ENCODE assay signal across 8 cellular contexts in genomic region chr19:14479985-14480694, GRCh38. TPM values are rescaled to one million over a fixed set of nuclear protein-coding genes. Genes with fewer than 3 reads are reported as not detected.
DNase-seq lines count a peak whose midpoint lies in the region; TF ChIP-seq lines count a peak whose summit lies in the region.

No MANE protein-coding gene starts in this region.

- H3K27me3 Mint-ChIP-seq in activated T-helper 1 cell treated with anti-CD3 and anti-CD28 coated beads, Interleukin-12 subunit alpha, Interleukin-12 subunit beta, Interleukin-2, Interleukin-4 antibody, amounts not matched to agents 30 ng/mL and 10 ng/mL and 1 ng/mL, durations not matched to agents 14 hours and 24 hours and 36 hours (ENCODE audit: insufficient read depth), result peaks cover 3% of the 10 kb centered on the region

- H3K4me1 ChIP-seq in OCI-LY1 (ENCODE audit: insufficient read depth, low read length, severe bottlenecking), result peaks cover 7% of the 10 kb centered on the region

- intact Hi-C loops in activated T-helper 1 cell treated with anti-CD3 and anti-CD28 coated beads, Interleukin-12 subunit alpha, Interleukin-12 subunit beta, Interleukin-2, Interleukin-4 antibody, amounts not matched to agents 30 ng/mL and 10 ng/mL and 1 ng/mL, durations not matched to agents 14 hours and 24 hours and 36 hours (cut with micrococcal nuclease), result loop anchor here (5.0 kb wide), 1 partner anchor 343 kb away; the partner anchor contains the start of gene ASF1B

- no peaks in the 10 kb centered on the region for H3K9me3 ChIP-seq in OCI-LY1 (ENCODE audit: low read length)

- TF ChIP-seq CTCF in GM12864 (IDR thresholded peaks at IDR 0.05; ENCODE audit: low read depth, low read length, missing control alignments), result peak; percentile 96
- TF ChIP-seq CTCF in OCI-LY1 (IDR thresholded peaks at IDR 0.05; ENCODE audit: low read length), result peak; percentile 93
- TF ChIP-seq CTCF in retinal pigment epithelial cell (conservative IDR thresholded peaks at IDR 0.05; ENCODE audit: low read depth, low read length), result peak; percentile 80

- no peaks in the 10 kb centered on the region for H4K20me1 ChIP-seq in OCI-LY1 (ENCODE audit: insufficient read depth, low read length)

- peaks cover 22% of the 10 kb centered on the region for H3K36me3 ChIP-seq in OCI-LY1 (ENCODE audit: insufficient read depth, low read length)

- peaks cover 17% of the 10 kb centered on the region for H3K4me1 Mint-ChIP-seq in activated T-helper 1 cell treated with anti-CD3 and anti-CD28 coated beads, Interleukin-12 subunit alpha, Interleukin-12 subunit beta, Interleukin-2, Interleukin-4 antibody, amounts not matched to agents 30 ng/mL and 10 ng/mL and 1 ng/mL, durations not matched to agents 14 hours and 24 hours and 36 hours (ENCODE audit: low read depth)

- peaks cover 6% of the 10 kb centered on the region; the same call in 1 of the 2 replicates for H3K27me3 ChIP-seq in OCI-LY1 (ENCODE audit: insufficient read depth, low read length)

- no peaks in the 10 kb centered on the region for H3F3A ChIP-seq in OCI-LY1 (ENCODE audit: insufficient read depth, low read length)

- H3K79me2 ChIP-seq in OCI-LY1 (ENCODE audit: insufficient read depth, low read length), result no peaks in the 10 kb centered on the region

- no peak overlapping the region for H3K4me3 Mint-ChIP-seq in activated T-helper 1 cell treated with anti-CD3 and anti-CD28 coated beads, Interleukin-12 subunit alpha, Interleukin-12 subunit beta, Interleukin-2, Interleukin-4 antibody, amounts not matched to agents 30 ng/mL and 10 ng/mL and 1 ng/mL, durations not matched to agents 14 hours and 24 hours and 36 hours

- no peak for DNase-seq in GM12864 (ENCODE audit: low read depth)
- peak; percentile 70 for DNase-seq in activated T-helper 1 cell treated with anti-CD3 and anti-CD28 coated beads, Interleukin-12 subunit alpha, Interleukin-12 subunit beta, Interleukin-2, Interleukin-4 antibody, amounts not matched to agents 30 ng/mL and 10 ng/mL and 1 ng/mL, durations not matched to agents 14 hours and 24 hours and 36 hours (ENCODE audit: low spot score)
- DNase-seq in glomerular visceral epithelial cell (ENCODE audit: extremely low spot score), result peak; percentile 36
- DNase-seq in retinal pigment epithelial cell (ENCODE audit: low read depth), result no peak
- no peak for DNase-seq in SW 1271 (lab: John Stamatoyannopoulos, UW)
- no peak for DNase-seq in middle frontal gyrus (ENCODE audit: extremely low spot score, low spot score)
- DNase-seq in NCI-H774 (lab: John Stamatoyannopoulos, UW), result no peak

- H3K36me3 Mint-ChIP-seq in activated T-helper 1 cell treated with anti-CD3 and anti-CD28 coated beads, Interleukin-12 subunit alpha, Interleukin-12 subunit beta, Interleukin-2, Interleukin-4 antibody, amounts not matched to agents 30 ng/mL and 10 ng/mL and 1 ng/mL, durations not matched to agents 14 hours and 24 hours and 36 hours (ENCODE audit: low read depth), result no peaks in the 10 kb centered on the region

- H2AFZ ChIP-seq in OCI-LY1 (ENCODE audit: low read length), result no peak overlapping the region

- no peak overlapping the region for H3K27ac ChIP-seq in OCI-LY1 (ENCODE audit: low read depth, low read length, poor library complexity, severe bottlenecking)

- H3K27ac Mint-ChIP-seq in activated T-helper 1 cell treated with anti-CD3 and anti-CD28 coated beads, Interleukin-12 subunit alpha, Interleukin-12 subunit beta, Interleukin-2, Interleukin-4 antibody, amounts not matched to agents 30 ng/mL and 10 ng/mL and 1 ng/mL, durations not matched to agents 14 hours and 24 hours and 36 hours, result no peak overlapping the region

- no peak overlapping the region for H3K9ac ChIP-seq in OCI-LY1 (ENCODE audit: low read length)

- peak overlapping the region; percentile 61 for H3K4me2 ChIP-seq in OCI-LY1 (ENCODE audit: low read length)

- peak overlapping the region; percentile 28; the same call in 1 of the 2 replicates for H3K4me3 ChIP-seq in GM12864 (ENCODE audit: low read depth, low read length)
- peak overlapping the region; percentile 36 for H3K4me3 ChIP-seq in OCI-LY1 (ENCODE audit: low read depth, low read length, poor library complexity, severe bottlenecking)
- H3K4me3 ChIP-seq in retinal pigment epithelial cell (ENCODE audit: low read length), result no peak overlapping the region

- no peaks in the 10 kb centered on the region for H3K9me3 Mint-ChIP-seq in activated T-helper 1 cell treated with anti-CD3 and anti-CD28 coated beads, Interleukin-12 subunit alpha, Interleukin-12 subunit beta, Interleukin-2, Interleukin-4 antibody, amounts not matched to agents 30 ng/mL and 10 ng/mL and 1 ng/mL, durations not matched to agents 14 hours and 24 hours and 36 hours

- no peaks in the 10 kb centered on the region for H3K9me2 ChIP-seq in OCI-LY1 (ENCODE audit: low read depth, low read length)

RNA-seq across cellular contexts. Expression of gene PTGER1, which starts 5.0 kb away (rescaled TPM):
- 0.44 and 0.78 TPM in 2 replicates for total RNA-seq in activated T-helper 1 cell treated with anti-CD3 and anti-CD28 coated beads, Interleukin-12 subunit alpha, Interleukin-12 subunit beta, Interleukin-2, Interleukin-4 antibody, amounts not matched to agents 30 ng/mL and 10 ng/mL and 1 ng/mL, durations not matched to agents 14 hours and 24 hours and 36 hours

RNA-seq across cellular contexts. Expression of gene GIPC1, which starts 15.8 kb away (rescaled TPM):
- 42.9 and 43.7 TPM in 2 replicates for total RNA-seq in activated T-helper 1 cell treated with anti-CD3 and anti-CD28 coated beads, Interleukin-12 subunit alpha, Interleukin-12 subunit beta, Interleukin-2, Interleukin-4 antibody, amounts not matched to agents 30 ng/mL and 10 ng/mL and 1 ng/mL, durations not matched to agents 14 hours and 24 hours and 36 hours

RNA-seq across cellular contexts. Expression of gene DNAJB1, which starts 38.1 kb away (rescaled TPM):
- 104 and 120 TPM in 2 replicates for total RNA-seq in activated T-helper 1 cell treated with anti-CD3 and anti-CD28 coated beads, Interleukin-12 subunit alpha, Interleukin-12 subunit beta, Interleukin-2, Interleukin-4 antibody, amounts not matched to agents 30 ng/mL and 10 ng/mL and 1 ng/mL, durations not matched to agents 14 hours and 24 hours and 36 hours

RNA-seq across cellular contexts. Expression of gene PKN1, which starts 47.0 kb away (rescaled TPM):
- total RNA-seq in activated T-helper 1 cell treated with anti-CD3 and anti-CD28 coated beads, Interleukin-12 subunit alpha, Interleukin-12 subunit beta, Interleukin-2, Interleukin-4 antibody, amounts not matched to agents 30 ng/mL and 10 ng/mL and 1 ng/mL, durations not matched to agents 14 hours and 24 hours and 36 hours, result 151 and 180 TPM in 2 replicates

RNA-seq across cellular contexts. Expression of gene TECR, which starts 49.3 kb away (rescaled TPM):
- total RNA-seq in activated T-helper 1 cell treated with anti-CD3 and anti-CD28 coated beads, Interleukin-12 subunit alpha, Interleukin-12 subunit beta, Interleukin-2, Interleukin-4 antibody, amounts not matched to agents 30 ng/mL and 10 ng/mL and 1 ng/mL, durations not matched to agents 14 hours and 24 hours and 36 hours, result 110 and 120 TPM in 2 replicates

Comparison
In these comparisons a context has a peak if more than half of its experiments do, and no peak if none do; other contexts are left out.
1. DNase-seq: peak in activated T-helper 1 cell treated with anti-CD3 and anti-CD28 coated beads, Interleukin-12 subunit alpha, Interleukin-12 subunit beta, Interleukin-2, Interleukin-4 antibody, amounts not matched to agents 30 ng/mL and 10 ng/mL and 1 ng/mL, durations not matched to agents 14 hours and 24 hours and 36 hours (single experiment) and glomerular visceral epithelial cell (single experiment); none in GM12864 (single experiment), retinal pigment epithelial cell (single experiment), SW 1271 (0 of 2), middle frontal gyrus (single experiment) and NCI-H774 (single experiment).
2. Peak in every context shown above with its lines, with median percentiles within 50 percentile points of each other: CTCF ChIP-seq.